Comparison of ENCODE assay signal across 26 cellular contexts in genomic region chr16:70156207-70156978, GRCh38. TPM values are rescaled to one million over a fixed set of nuclear protein-coding genes. Genes with fewer than 3 reads are reported as not detected.
DNase-seq lines count a peak whose midpoint lies in the region; ATAC-seq, FAIRE-seq and TF ChIP-seq lines count a peak whose summit lies in the region.
"Had no signal": no experiment of that assay in that cellular context is flagged by ENCODE, and none has a peak within 500 bp of the region (broad histone marks: within the 10 kb centered on the region; RNA-seq: fewer than 3 reads in every experiment).

No MANE protein-coding gene starts in this region.

- no peaks in the 10 kb centered on the region for H3K4me1 ChIP-seq in endothelial cell of umbilical vein (ENCODE audit: control insufficient read depth, extremely low read depth, insufficient read depth, low read length)
- H3K4me1 ChIP-seq: body of pancreas, left ventricle myocardium inferior, Peyer's patch, vagina had no signal

- H3K4me3 Mint-ChIP-seq in activated T-cell treated with anti-CD3 and anti-CD28 coated beads, Interleukin-2, amount 50 U/mL, for 24 hours = no peak overlapping the region
- H3K4me3 Mint-ChIP-seq: activated naive CD8-positive, alpha-beta T cell treated with anti-CD3 and anti-CD28 coated beads, Interleukin-2, amount 10 ng/mL, durations not matched to agents 7 days and 5 days; T-helper 2 cell treated with Interferon-gamma antibody and Interleukin-4, amounts not matched to agents 5 μg/mL and 100 μg/mL, for 36 hours had no signal

- no peak overlapping the region for H3K9ac ChIP-seq in endothelial cell of umbilical vein (replicated peaks; ENCODE audit: extremely low read depth, insufficient read depth, low read length)

- intact Hi-C loops in endothelial cell of umbilical vein (cut with micrococcal nuclease) = no loop called here

- H3K4me3 ChIP-seq in endothelial cell of umbilical vein (replicated peaks in 1 of 3; ENCODE audit: insufficient read depth in 1 of 3, low read depth in 1 of 3, low read length in 3 of 3) = no peak overlapping the region
- H3K4me3 ChIP-seq: body of pancreas, left ventricle myocardium inferior, mucosa of descending colon, Peyer's patch, vagina had no signal

- H3K9me3 Mint-ChIP-seq in activated T-cell treated with anti-CD3 and anti-CD28 coated beads, Interleukin-2, amount 50 U/mL, for 24 hours = no peaks in the 10 kb centered on the region
- H3K9me3 Mint-ChIP-seq: activated naive CD8-positive, alpha-beta T cell treated with anti-CD3 and anti-CD28 coated beads, Interleukin-2, amount 10 ng/mL, durations not matched to agents 7 days and 5 days; T-helper 2 cell treated with Interferon-gamma antibody and Interleukin-4, amounts not matched to agents 5 μg/mL and 100 μg/mL, for 36 hours had no signal

- H3K27me3 Mint-ChIP-seq in activated T-cell treated with anti-CD3 and anti-CD28 coated beads, Interleukin-2, amount 50 U/mL, for 24 hours = no peaks in the 10 kb centered on the region
- H3K27me3 Mint-ChIP-seq: activated naive CD8-positive, alpha-beta T cell treated with anti-CD3 and anti-CD28 coated beads, Interleukin-2, amount 10 ng/mL, durations not matched to agents 7 days and 5 days had no signal

- no peak overlapping the region for H3K4me2 ChIP-seq in endothelial cell of umbilical vein (ENCODE audit: insufficient read depth, low read length)

- dilution Hi-C loops in endothelial cell of umbilical vein (cut with MboI; ENCODE audit: extremely low pct_ligation_motif_present, low sequenced_read_pairs) = no loop called here

- H3K27me3 ChIP-seq in endothelial cell of umbilical vein (ENCODE audit: control insufficient read depth in 2 of 2, insufficient read depth in 2 of 2, low read length in 2 of 2) = no peaks in the 10 kb centered on the region
- H3K27me3 ChIP-seq: body of pancreas, neutrophil, Peyer's patch, vagina had no signal

- no peaks in the 10 kb centered on the region for H3K4me1 Mint-ChIP-seq in activated T-cell treated with anti-CD3 and anti-CD28 coated beads, Interleukin-2, amount 50 U/mL, for 24 hours (ENCODE audit: low read depth)

- CTCF ChIA-PET in endothelial cell of umbilical vein (lab: Charles Lee) = no interaction called here

- peak overlapping the region; percentile 31 for H3K27ac Mint-ChIP-seq in activated T-cell treated with anti-CD3 and anti-CD28 coated beads, Interleukin-2, amount 50 U/mL, for 24 hours
- H3K27ac Mint-ChIP-seq: activated naive CD8-positive, alpha-beta T cell treated with anti-CD3 and anti-CD28 coated beads, Interleukin-2, amount 10 ng/mL, durations not matched to agents 7 days and 5 days; T-helper 2 cell treated with Interferon-gamma antibody and Interleukin-4, amounts not matched to agents 5 μg/mL and 100 μg/mL, for 36 hours had no signal

- no TSS peak for BruUV-seq in endothelial cell of umbilical vein (replicated peaks; lab: Mats Ljungman, UMichigan)

- POLR2A ChIA-PET in endothelial cell of umbilical vein (lab: Charles Lee) = no interaction called here

- DNase-seq in activated T-cell treated with anti-CD3 and anti-CD28 coated beads, Interleukin-2, amount 50 U/mL, for 24 hours = no peak
- DNase-seq in activated T-cell treated with anti-CD3 and anti-CD28 coated beads for 4 hours (no peak), GM13977 (ENCODE audit: low spot score) (peak; percentile 34), endothelial cell of umbilical vein (ENCODE audit: low read depth, low spot score) (peak; percentile 2), putamen (ENCODE audit: low spot score) (peak; percentile 72), cortex of kidney (lab: John Stamatoyannopoulos, UW) (no peak)
- no peak for DNase-seq in activated CD4-positive, alpha-beta T cell treated with anti-CD3 and anti-CD28 coated beads, Interleukin-2, amount 50 U/mL, for 1 hour
- DNase-seq: activated CD4-positive, alpha-beta T cell treated with anti-CD3 and anti-CD28 coated beads, Interleukin-2, amount 50 U/mL, for 48 hours; activated naive CD8-positive, alpha-beta T cell treated with anti-CD3 and anti-CD28 coated beads, Interleukin-2, amount 10 ng/mL, durations not matched to agents 7 days and 5 days; body of pancreas; left ventricle myocardium inferior; mucosa of descending colon; NCI-H2107; NK-92 treated with Interleukin-12 subunit alpha and Interleukin-12 subunit beta, amount 100 ng/mL, for 24 hours; retina; stimulated activated CD4-positive, alpha-beta T cell treated with anti-CD3 and anti-CD28 coated beads, Interleukin-12 subunit alpha, Interleukin-12 subunit beta, amount 100 ng/mL, for 4 hours; stimulated activated CD8-positive, alpha-beta memory T cell treated with anti-CD3 and anti-CD28 coated beads, Interleukin-4, amount 100 ng/mL, for 48 hours had no signal

- ATAC-seq in GM21360 (IDR thresholded peaks at IDR 0.05; ENCODE audit: unreplicated experiment) = no peak
- ATAC-seq: body of pancreas, mucosa of descending colon had no signal

- no peaks in the 10 kb centered on the region for H4K20me1 ChIP-seq in endothelial cell of umbilical vein (replicated peaks; ENCODE audit: control insufficient read depth, extremely low read depth, insufficient read depth, low read length)

- H3K36me3 ChIP-seq in endothelial cell of umbilical vein (ENCODE audit: control insufficient read depth in 2 of 2, extremely low read depth in 1 of 2, insufficient read depth in 2 of 2, low read length in 2 of 2) = peaks cover 26 to 76% of the 10 kb centered on the region in 2 experiments

- TF ChIP-seq CTCF in GM13977 (IDR thresholded peaks at IDR 0.05; ENCODE audit: extremely low read depth, insufficient read depth, missing control alignments) = no peak
- TF ChIP-seq CTCF in endothelial cell of umbilical vein (IDR thresholded peaks at IDR 0.05; ENCODE audit: extremely low read depth in 1 of 2, insufficient read depth in 1 of 2, low read depth in 1 of 2, low read length in 2 of 2) = no peak

- H3K9me3 ChIP-seq in endothelial cell of umbilical vein (replicated peaks; ENCODE audit: control insufficient read depth, insufficient read depth, low read length) = no peaks in the 10 kb centered on the region
- H3K9me3 ChIP-seq: body of pancreas, left ventricle myocardium inferior, mucosa of descending colon, neutrophil, Peyer's patch, vagina had no signal

- H3K79me2 ChIP-seq in endothelial cell of umbilical vein (ENCODE audit: control insufficient read depth, insufficient read depth, low read length) = no peaks in the 10 kb centered on the region

- H3K9me1 ChIP-seq in endothelial cell of umbilical vein (replicated peaks; ENCODE audit: control insufficient read depth, extremely low read depth, insufficient read depth, low read length) = no peaks in the 10 kb centered on the region

- no peak overlapping the region for H2AFZ ChIP-seq in endothelial cell of umbilical vein (ENCODE audit: low read depth, low read length)

- no peak for FAIRE-seq in endothelial cell of umbilical vein (lab: Jason Lieb, UNC)
- FAIRE-seq: H54 had no signal

- no peak for TF ChIP-seq POLR2A in endothelial cell of umbilical vein (IDR thresholded peaks at IDR 0.05; ENCODE audit: low read depth, low read length)

- peaks cover 33% of the 10 kb centered on the region for H3K36me3 Mint-ChIP-seq in activated T-cell treated with anti-CD3 and anti-CD28 coated beads, Interleukin-2, amount 50 U/mL, for 24 hours (ENCODE audit: low read depth)

- no peak overlapping the region for H3K27ac ChIP-seq in endothelial cell of umbilical vein (ENCODE audit: insufficient read depth, low read depth, low read length)
- H3K27ac ChIP-seq: body of pancreas, C4-2B, left ventricle myocardium inferior, neutrophil, Peyer's patch, vagina had no signal

- in situ Hi-C loops in GM13977 (cut with MboI; ENCODE audit: low pct_unique_long_range_greater_than_20kb, low sequenced_read_pairs, unreplicated experiment) = no loop called here

TF ChIP-seq in endothelial cell of umbilical vein, 7 proteins besides CTCF, POLR2A, EP300 and RAD21:
- TF ChIP-seq EZH2 (IDR thresholded peaks at IDR 0.05; ENCODE audit: borderline replicate concordance, low read depth, low read length, severe bottlenecking) = no peak
- no peak for TF ChIP-seq JUN (IDR thresholded peaks at IDR 0.05; ENCODE audit: borderline replicate concordance, insufficient read depth, insufficient read length, low read depth)
- TF ChIP-seq GATA2 (IDR thresholded peaks at IDR 0.05; ENCODE audit: insufficient read depth, insufficient read length, low read depth, low read length) = no peak
- TF ChIP-seq POLR2AphosphoS5 (IDR thresholded peaks at IDR 0.05; ENCODE audit: insufficient read depth, low read depth, low read length) = no peak
- TF ChIP-seq MYC (IDR thresholded peaks at IDR 0.05; ENCODE audit: low read depth, low read length) = no peak
- no peak for TF ChIP-seq FOS (IDR thresholded peaks at IDR 0.05; ENCODE audit: borderline replicate concordance, insufficient read depth, low read length)
- TF ChIP-seq, protein P1, sequence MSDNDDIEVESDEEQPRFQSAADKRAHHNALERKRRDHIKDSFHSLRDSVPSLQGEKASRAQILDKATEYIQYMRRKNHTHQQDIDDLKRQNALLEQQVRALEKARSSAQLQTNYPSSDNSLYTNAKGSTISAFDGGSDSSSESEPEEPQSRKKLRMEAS (IDR thresholded peaks at IDR 0.05; ENCODE audit: insufficient read depth, insufficient read length) = no peak

RNA-seq across cellular contexts. Expression of gene CLEC18C, which starts 17.2 kb away (rescaled TPM):
- total RNA-seq in endothelial cell of umbilical vein = 0.42 TPM in 1 of 2 replicates, not detected in the other
- polyA plus RNA-seq in endothelial cell of umbilical vein = 0.06 TPM in 1 of 2 replicates, not detected in the other
- polyA plus RNA-seq in endothelial cell of umbilical vein (2011; cell fraction: cytosol; rRNA removed) = not detected in 2 replicates
- 0.32 and 0.33 TPM in 2 replicates for polyA plus RNA-seq in endothelial cell of umbilical vein (2011; cell fraction: nucleus; rRNA removed)
- not detected in 2 replicates for polyA plus RNA-seq in endothelial cell of umbilical vein (2012)
- 0.85 TPM in 1 of 2 replicates, not detected in the other for polyA minus RNA-seq in endothelial cell of umbilical vein
- polyA minus RNA-seq in endothelial cell of umbilical vein (2011; cell fraction: cytosol; rRNA and poly(A)+ RNA removed) = not detected
- polyA minus RNA-seq in endothelial cell of umbilical vein (2011; cell fraction: nucleus; rRNA and poly(A)+ RNA removed) = 0.19 and 0.87 TPM in 2 replicates
- total RNA-seq: glomerular endothelial cell, left ventricle myocardium inferior, SK-MEL-5 had no signal

RNA-seq across cellular contexts. Expression of gene PDPR, which starts 42.3 kb away (rescaled TPM):
- total RNA-seq in endothelial cell of umbilical vein = 22.0 and 26.4 TPM in 2 replicates
- polyA plus RNA-seq in endothelial cell of umbilical vein = 26.9 and 29.9 TPM in 2 replicates
- polyA plus RNA-seq in endothelial cell of umbilical vein (2011; cell fraction: cytosol; rRNA removed) = 14.5 and 14.7 TPM in 2 replicates
- 85.1 and 92.2 TPM in 2 replicates for polyA plus RNA-seq in endothelial cell of umbilical vein (2011; cell fraction: nucleus; rRNA removed)
- polyA plus RNA-seq in endothelial cell of umbilical vein (2012) = 19.5 and 21.6 TPM in 2 replicates
- polyA minus RNA-seq in endothelial cell of umbilical vein = 75.3 and 83.6 TPM in 2 replicates
- polyA minus RNA-seq in endothelial cell of umbilical vein (2011; cell fraction: cytosol; rRNA and poly(A)+ RNA removed) = 19.7 TPM
- polyA minus RNA-seq in endothelial cell of umbilical vein (2011; cell fraction: nucleus; rRNA and poly(A)+ RNA removed) = 44.8 and 66.4 TPM in 2 replicates

Comparison
In these comparisons a context has a peak if more than half of its experiments do, and no peak if none do; other contexts are left out.
1. DNase-seq: peak in GM13977 (single experiment), endothelial cell of umbilical vein (single experiment) and putamen (single experiment); none in activated T-cell treated with anti-CD3 and anti-CD28 coated beads, Interleukin-2, amount 50 U/mL, for 24 hours (single experiment), activated T-cell treated with anti-CD3 and anti-CD28 coated beads for 4 hours (single experiment), activated CD4-positive, alpha-beta T cell treated with anti-CD3 and anti-CD28 coated beads, Interleukin-2, amount 50 U/mL, for 1 hour (single experiment) and cortex of kidney (single experiment).